In the genomic region with DNA sequence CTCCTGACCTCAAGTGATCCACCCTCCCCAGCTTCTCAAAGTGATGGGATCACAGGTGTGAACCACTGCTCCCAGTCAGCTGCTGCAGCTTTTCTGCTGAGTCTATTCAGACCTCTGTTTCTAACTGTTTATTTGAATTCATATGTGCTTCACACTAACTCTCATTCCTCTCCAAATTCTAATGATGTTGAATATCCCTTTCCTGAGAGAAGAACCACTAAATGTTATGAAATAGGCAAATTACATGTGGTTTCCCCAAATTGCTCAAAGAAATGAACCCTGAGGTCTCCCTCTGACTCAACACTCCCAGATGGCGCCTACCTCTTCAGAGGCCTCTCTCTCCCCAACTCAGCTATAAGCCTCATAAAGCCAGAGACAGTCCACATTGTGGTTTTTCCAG, we compare ENCODE assay signal across 11 cellular contexts.
DNase-seq lines count a peak whose midpoint lies in the region; ATAC-seq and TF ChIP-seq lines count a peak whose summit lies in the region.
"Had no signal": no experiment of that assay in that cellular context is flagged by ENCODE, and none has a peak within 500 bp of the region (broad histone marks: within the 10 kb centered on the region; RNA-seq: fewer than 3 reads in every experiment).

No MANE protein-coding gene starts in this region.

- no peak for TF ChIP-seq POLR2A in erythroblast (IDR thresholded peaks at IDR 0.05; ENCODE audit: low read length)

- ATAC-seq in GM19463 (IDR thresholded peaks at IDR 0.05; ENCODE audit: unreplicated experiment), result peak; percentile 83
- ATAC-seq in HG03571 (IDR thresholded peaks at IDR 0.05; ENCODE audit: unreplicated experiment), result peak; percentile 64
- ATAC-seq in GM21576 (IDR thresholded peaks at IDR 0.05; ENCODE audit: unreplicated experiment), result no peak
- no peak for ATAC-seq in GM21825 (IDR thresholded peaks at IDR 0.05; ENCODE audit: unreplicated experiment)

- peak; percentile 86 for DNase-seq in AG08395 (ENCODE audit: low spot score)
- peak; percentile 41 for DNase-seq in brain microvascular endothelial cell
- no peak for DNase-seq in hippocampal formation (lab: John Stamatoyannopoulos, UW)
- DNase-seq in erythroblast (lab: John Stamatoyannopoulos, UW), result no peak
- DNase-seq: activated gamma-delta T cell treated with Interleukin-2 at 50 U/mL for 16 hours; CD4-positive, alpha-beta memory T cell; immature natural killer cell had no signal

- in situ Hi-C loops in brain microvascular endothelial cell (cut with HindIII; ENCODE audit: low pct_ligation_motif_present, low sequenced_read_pairs), result no loop called here

- H3K27me3 ChIP-seq in brain microvascular endothelial cell (replicated peaks), result no peaks in the 10 kb centered on the region

- no peak overlapping the region for H3K4me3 ChIP-seq in brain microvascular endothelial cell (ENCODE audit: low read depth, low read length)

- TF ChIP-seq CTCF in brain microvascular endothelial cell (IDR thresholded peaks at IDR 0.05; ENCODE audit: low read depth, low read length, missing control alignments), result no peak

- no peak overlapping the region for H3K27ac ChIP-seq in brain microvascular endothelial cell

- H3K36me3 ChIP-seq in brain microvascular endothelial cell (replicated peaks), result no peaks in the 10 kb centered on the region

Comparison
In these comparisons a context has a peak if more than half of its experiments do, and no peak if none do; other contexts are left out.
1. DNase-seq: peak in AG08395 (single experiment) and brain microvascular endothelial cell (single experiment); none in hippocampal formation (0 of 2) and erythroblast (0 of 2).
2. ATAC-seq: peak in GM19463 (single experiment) and HG03571 (single experiment); none in GM21576 (single experiment) and GM21825 (single experiment).